ENCODE assay signal across 8 cellular contexts in genomic region chr3:56467108-56467507, GRCh38. TPM values are rescaled to one million over a fixed set of nuclear protein-coding genes. Genes with fewer than 3 reads are reported as not detected.
DNase-seq lines count a peak whose midpoint lies in the region; ATAC-seq and TF ChIP-seq lines count a peak whose summit lies in the region.

No MANE protein-coding gene starts in this region.

- H3K27ac ChIP-seq in subcutaneous abdominal adipose tissue (ENCODE audit: low read depth, low read length) (no peak overlapping the region), vagina (no peak overlapping the region)

- H3K9me3 Mint-ChIP-seq in activated CD4-positive, alpha-beta memory T cell treated with anti-CD3 and anti-CD28 coated beads for 36 hours = no peaks in the 10 kb centered on the region

- H3K27me3 ChIP-seq in subcutaneous abdominal adipose tissue (ENCODE audit: control insufficient read depth in 5 of 5, insufficient read depth in 4 of 5, low read length in 5 of 5) = peaks cover 0 to 22% (median 15%) of the 10 kb centered on the region in 5 donors
- peaks cover 7% of the 10 kb centered on the region for H3K27me3 ChIP-seq in vagina

- intact Hi-C loops in activated CD4-positive, alpha-beta memory T cell treated with anti-CD3 and anti-CD28 coated beads for 36 hours (cut with micrococcal nuclease) = no loop called here
- intact Hi-C loops in vagina (cut with DNase I) = no loop called here

- no peaks in the 10 kb centered on the region for H3K36me3 Mint-ChIP-seq in activated CD4-positive, alpha-beta memory T cell treated with anti-CD3 and anti-CD28 coated beads for 36 hours

- POLR2A ChIA-PET in activated CD4-positive, alpha-beta memory T cell treated with anti-CD3 and anti-CD28 coated beads for 36 hours (lab: Charles Lee) = no interaction called here

- TF ChIP-seq CTCF in vagina (IDR thresholded peaks at IDR 0.05) = no peak

- H3K9ac ChIP-seq in subcutaneous abdominal adipose tissue (ENCODE audit: low read length in 5 of 5) = no peak overlapping the region

- ATAC-seq in GM19035 (IDR thresholded peaks at IDR 0.05; ENCODE audit: unreplicated experiment) (peak; percentile 68), GM21381 (IDR thresholded peaks at IDR 0.05; ENCODE audit: unreplicated experiment) (no peak)

- no peak overlapping the region for H3K27ac Mint-ChIP-seq in activated CD4-positive, alpha-beta memory T cell treated with anti-CD3 and anti-CD28 coated beads for 36 hours

- H3K4me3 ChIP-seq in subcutaneous abdominal adipose tissue (ENCODE audit: low read depth in 1 of 5, low read length in 5 of 5) (peak overlapping the region; percentile 22 to 60 (median 55)), vagina (peak overlapping the region in 1 of 2 donors; percentile 49)

- CTCF ChIA-PET in activated CD4-positive, alpha-beta memory T cell treated with anti-CD3 and anti-CD28 coated beads for 36 hours (lab: Charles Lee) = interaction anchor here (1.1 kb wide), 1 partner anchor 14 kb away, joined by 3 read pairs; no protein-coding TSS in a partner anchor

- DNase-seq in NCI-H146 treated with DMSO at 0.1 percent for 48 hours (lab: John Stamatoyannopoulos, UW; ENCODE audit: unreplicated experiment) (peak; percentile 77), fibroblast of gingiva (ENCODE audit: low read depth) (peak; percentile 36), mucosa of gallbladder (ENCODE audit: low spot score) (peak; percentile 87), vagina (ENCODE audit: extremely low spot score in 2 of 2) (no peak)
- peak; percentile 63 for DNase-seq in activated CD4-positive, alpha-beta memory T cell treated with anti-CD3 and anti-CD28 coated beads for 36 hours

- H3K4me1 ChIP-seq in subcutaneous abdominal adipose tissue (ENCODE audit: control insufficient read depth in 5 of 5, insufficient read depth in 5 of 5, low read length in 5 of 5) (peaks cover 0 to 17% (median 13%) of the 10 kb centered on the region in 5 donors), vagina (peaks cover 7% of the 10 kb centered on the region)

- H3K36me3 ChIP-seq in subcutaneous abdominal adipose tissue (ENCODE audit: control insufficient read depth in 5 of 5, insufficient read depth in 5 of 5, low read length in 5 of 5) (no peaks in the 10 kb centered on the region), vagina (no peaks in the 10 kb centered on the region)

- TF ChIP-seq POLR2A in vagina (IDR thresholded peaks at IDR 0.05) = no peak

- peak overlapping the region; percentile 65 for H3K4me3 Mint-ChIP-seq in activated CD4-positive, alpha-beta memory T cell treated with anti-CD3 and anti-CD28 coated beads for 36 hours

- H3K4me1 Mint-ChIP-seq in activated CD4-positive, alpha-beta memory T cell treated with anti-CD3 and anti-CD28 coated beads for 36 hours (ENCODE audit: low read depth) = peaks cover 7% of the 10 kb centered on the region

- H3K27me3 Mint-ChIP-seq in activated CD4-positive, alpha-beta memory T cell treated with anti-CD3 and anti-CD28 coated beads for 36 hours = peaks cover 61% of the 10 kb centered on the region

- no peaks in the 10 kb centered on the region for H3K9me3 ChIP-seq in subcutaneous abdominal adipose tissue (ENCODE audit: control insufficient read depth in 5 of 5, low read length in 5 of 5)
- no peaks in the 10 kb centered on the region for H3K9me3 ChIP-seq in vagina

RNA-seq across cellular contexts. Expression of gene ERC2, which starts 1.2 kb away (rescaled TPM):
- not detected for total RNA-seq in activated CD4-positive, alpha-beta memory T cell treated with anti-CD3 and anti-CD28 coated beads for 36 hours
- total RNA-seq in mucosa of gallbladder (4.2 TPM), vagina (1.2 TPM)

Comparison
In these comparisons a context has a peak if more than half of its experiments do, and no peak if none do; other contexts are left out.
1. DNase-seq: peak in NCI-H146 treated with DMSO at 0.1 percent for 48 hours (single experiment), activated CD4-positive, alpha-beta memory T cell treated with anti-CD3 and anti-CD28 coated beads for 36 hours (single experiment), fibroblast of gingiva (single experiment) and mucosa of gallbladder (single experiment); none in vagina (0 of 2).